In genomic region chr10:59585046-59585700, GRCh38 we compare ENCODE assay signal across 13 cellular contexts.
DNase-seq lines count a peak whose midpoint lies in the region; ATAC-seq and TF ChIP-seq lines count a peak whose summit lies in the region.
"Had no signal": no experiment of that assay in that cellular context is flagged by ENCODE, and none has a peak within 500 bp of the region (broad histone marks: within the 10 kb centered on the region; RNA-seq: fewer than 3 reads in every experiment).

No MANE protein-coding gene starts in this region.

- H3K36me3 ChIP-seq in RWPE2 (ENCODE audit: low read depth) (no peaks in the 10 kb centered on the region), fibroblast of lung (ENCODE audit: control insufficient read depth, insufficient read depth, low read length) (no peaks in the 10 kb centered on the region), uterus (no peaks in the 10 kb centered on the region)

- no peaks in the 10 kb centered on the region for H4K20me1 ChIP-seq in fibroblast of lung (ENCODE audit: control insufficient read depth, extremely low read depth, insufficient read depth, low read length)

- H3K27me3 ChIP-seq in RWPE2 (ENCODE audit: insufficient read depth, poor library complexity, severe bottlenecking) (no peaks in the 10 kb centered on the region), fibroblast of lung (ENCODE audit: control insufficient read depth, insufficient read depth, low read length) (no peaks in the 10 kb centered on the region), uterus (no peaks in the 10 kb centered on the region)

- peak overlapping the region; percentile 33 for H3K27ac ChIP-seq in RWPE2 (ENCODE audit: poor library complexity, severe bottlenecking)
- H3K27ac ChIP-seq in fibroblast of lung (ENCODE audit: insufficient read depth, low read length), result no peak overlapping the region
- no peak overlapping the region for H3K27ac ChIP-seq in uterus

- ATAC-seq in RWPE2 (ENCODE audit: low read depth), result 0 out of 3 replicates have a peak, but pooled peaks have one; percentile 29

- no peak overlapping the region for H2AFZ ChIP-seq in fibroblast of lung (ENCODE audit: low read length)

- intact Hi-C loops in uterus (cut with DNase I; ENCODE audit: low total_unique reads), result no loop called here

- H3K9me3 ChIP-seq in RWPE2 (ENCODE audit: severe bottlenecking) (no peaks in the 10 kb centered on the region), fibroblast of lung (ENCODE audit: control insufficient read depth, insufficient read depth, low read depth, low read length) (no peaks in the 10 kb centered on the region), uterus (no peaks in the 10 kb centered on the region)

- no peak for TF ChIP-seq POLR2A in uterus (IDR thresholded peaks at IDR 0.05)

- H3K4me1 ChIP-seq in RWPE2 (ENCODE audit: insufficient read depth, poor library complexity, severe bottlenecking), result peaks cover 17% of the 10 kb centered on the region
- no peaks in the 10 kb centered on the region for H3K4me1 ChIP-seq in fibroblast of lung (ENCODE audit: control insufficient read depth, extremely low read depth, insufficient read depth, low read length)
- H3K4me1 ChIP-seq in uterus, result no peaks in the 10 kb centered on the region

- DNase-seq in HS-27A (ENCODE audit: low read depth), result peak; percentile 7
- DNase-seq in RWPE2 (ENCODE audit: low spot score), result no peak
- peak; percentile 36 to 73 for DNase-seq in fibroblast of lung (ENCODE audit: low read depth in 2 of 2)
- peak; percentile 86 for DNase-seq in putamen (ENCODE audit: low spot score)
- no peak for DNase-seq in NCI-H1048 (lab: John Stamatoyannopoulos, UW)
- DNase-seq in DMS53 (lab: John Stamatoyannopoulos, UW), result no peak
- DNase-seq in GM20000 (ENCODE audit: low spot score), result no peak
- no peak for DNase-seq in uterus
- DNase-seq: activated CD4-positive, alpha-beta T cell treated with anti-CD3 and anti-CD28 coated beads, Interleukin-2, amount 50 U/mL, for 4 hours; activated effector memory CD4-positive, alpha-beta T cell treated with Interleukin-2 at 50 U/mL for 16 hours; NCI-H2107; T-helper 2 cell had no signal

- H3K4me3 ChIP-seq in RWPE2 (ENCODE audit: severe bottlenecking) (no peak overlapping the region), fibroblast of lung (replicated peaks in 1 of 4; ENCODE audit: control extremely low read depth in 1 of 4, insufficient read depth in 1 of 4, low read depth in 3 of 4, low read length in 4 of 4) (no peak overlapping the region), uterus (no peak overlapping the region)
- H3K4me3 ChIP-seq: skin epidermis had no signal

- TF ChIP-seq CTCF in RWPE2 (IDR thresholded peaks at IDR 0.05; ENCODE audit: poor library complexity, severe bottlenecking) (no peak), fibroblast of lung (conservative IDR thresholded peaks at IDR 0.05 in 1 of 2, IDR thresholded peaks at IDR 0.05 in 1 of 2; ENCODE audit: low read depth in 1 of 2, low read length in 2 of 2) (no peak), GM20000 (IDR thresholded peaks at IDR 0.05; ENCODE audit: extremely low read depth, missing control alignments) (no peak), uterus (IDR thresholded peaks at IDR 0.05) (no peak)

- no peak overlapping the region for H3K9ac ChIP-seq in fibroblast of lung (ENCODE audit: insufficient read depth, low read length)

- no peak overlapping the region for H3K4me2 ChIP-seq in fibroblast of lung (ENCODE audit: extremely low read depth, insufficient read depth, low read length)

- H3K79me2 ChIP-seq in fibroblast of lung (ENCODE audit: control insufficient read depth, insufficient read depth, low read length), result no peaks in the 10 kb centered on the region

Comparison
In these comparisons a context has a peak if more than half of its experiments do, and no peak if none do; other contexts are left out.
1. DNase-seq: peak in HS-27A (single experiment), fibroblast of lung (2 of 2) and putamen (single experiment); none in RWPE2 (single experiment), NCI-H1048 (single experiment), DMS53 (single experiment), GM20000 (single experiment) and uterus (0 of 2).